ENCODE assay signal across 1 cellular context in the genomic region with DNA sequence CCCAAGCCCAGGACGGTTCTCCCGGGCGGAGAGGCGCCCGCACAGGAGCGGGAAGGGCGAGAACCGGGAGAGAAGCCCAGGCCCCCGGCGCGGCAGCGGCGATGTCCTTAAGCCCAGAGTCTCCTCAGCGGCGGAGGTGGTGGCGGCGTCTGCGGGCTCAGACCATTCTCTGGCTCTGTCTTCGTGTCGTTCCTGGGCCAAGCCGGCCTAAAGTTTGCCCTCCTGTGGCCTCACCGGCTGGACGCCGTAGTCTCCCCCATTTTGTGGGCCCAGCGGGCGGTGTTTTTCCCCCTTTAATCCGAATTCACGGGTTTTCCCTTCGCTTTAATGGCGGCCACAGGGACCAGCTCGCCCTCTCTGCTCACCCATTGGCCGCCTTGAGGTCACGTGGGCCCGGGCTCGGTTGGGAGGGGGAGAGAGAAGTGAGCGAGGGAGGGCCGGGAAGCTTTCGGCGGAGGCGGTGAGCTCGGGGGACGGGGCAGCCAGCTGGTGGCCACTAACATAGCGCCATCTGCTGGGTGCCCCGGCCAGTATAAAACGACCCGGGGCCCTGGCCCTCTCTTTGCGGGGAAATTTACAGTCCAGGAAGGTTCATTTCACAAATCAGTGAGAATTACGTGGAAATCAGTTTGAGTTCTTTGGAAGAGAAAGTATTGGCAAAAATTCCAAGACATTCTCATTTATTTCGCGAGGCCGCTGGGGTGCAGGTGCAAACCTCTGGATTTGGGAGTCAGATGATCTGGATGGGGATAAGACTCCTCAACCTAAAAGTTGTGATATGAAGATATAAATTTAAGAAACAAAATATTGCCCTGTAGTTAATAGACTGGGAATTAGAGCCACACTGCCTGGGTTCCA.
TF ChIP-seq lines count a peak whose summit lies in the region.

No MANE protein-coding gene starts in this region.

TF ChIP-seq in HepG2, 621 proteins besides CTCF, POLR2A, EP300 and RAD21 (continued from another document and continues in another):
- TF ChIP-seq, protein P1, sequence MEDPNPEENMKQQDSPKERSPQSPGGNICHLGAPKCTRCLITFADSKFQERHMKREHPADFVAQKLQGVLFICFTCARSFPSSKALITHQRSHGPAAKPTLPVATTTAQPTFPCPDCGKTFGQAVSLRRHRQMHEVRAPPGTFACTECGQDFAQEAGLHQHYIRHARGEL (CRISPR knock-in tag; IDR thresholded peaks at IDR 0.05) = 0 out of 2 replicates have a peak, but pooled peaks have one; percentile 13
- TF ChIP-seq GFI1 (CRISPR knock-in tag; IDR thresholded peaks at IDR 0.05; ENCODE audit: borderline replicate concordance) (no peak; the same call in 1 of the 2 replicates), ZFX (CRISPR knock-in tag; IDR thresholded peaks at IDR 0.05; ENCODE audit: low read depth) (peak; percentile 86), ZFYVE20 (CRISPR knock-in tag; IDR thresholded peaks at IDR 0.05; ENCODE audit: borderline replicate concordance, low read depth) (no peak), ZNF841 (CRISPR knock-in tag; IDR thresholded peaks at IDR 0.05; ENCODE audit: borderline replicate concordance) (no peak), PLRG1 (conservative IDR thresholded peaks at IDR 0.05) (no peak), ZFP1 (CRISPR knock-in tag; IDR thresholded peaks at IDR 0.05) (peak; percentile 39; the same call in 1 of the 2 replicates), ZNF496 (CRISPR knock-in tag; IDR thresholded peaks at IDR 0.05; ENCODE audit: insufficient replicate concordance) (no peak), ZNF567 (CRISPR knock-in tag; IDR thresholded peaks at IDR 0.05; ENCODE audit: borderline replicate concordance) (no peak; the same call in 1 of the 2 replicates), LCORL (IDR thresholded peaks at IDR 0.05) (no peak), LCORL (CRISPR knock-in tag; IDR thresholded peaks at IDR 0.05) (peak; percentile 91), CBX2 (IDR thresholded peaks at IDR 0.05; ENCODE audit: low read depth, low read length) (no peak), CBX2 (CRISPR knock-in tag; IDR thresholded peaks at IDR 0.05; ENCODE audit: low read depth) (no peak), ELF3 (CRISPR knock-in tag; IDR thresholded peaks at IDR 0.05) (peak; percentile 61; the same call in 1 of the 2 replicates), NFIB (CRISPR knock-in tag; IDR thresholded peaks at IDR 0.05; ENCODE audit: borderline replicate concordance) (no peak), TBX2 (CRISPR knock-in tag; IDR thresholded peaks at IDR 0.05; ENCODE audit: borderline replicate concordance) (peak; percentile 73), ZNF737 (CRISPR knock-in tag; IDR thresholded peaks at IDR 0.05; ENCODE audit: borderline replicate concordance) (no peak), PCBP1 (IDR thresholded peaks at IDR 0.05; ENCODE audit: borderline replicate concordance, low read depth, low read length) (0 out of 2 replicates have a peak, but pooled peaks have one; percentile 74), FOXK2 (IDR thresholded peaks at IDR 0.05) (no peak), SP1 (IDR thresholded peaks at IDR 0.05) (no peak), SP1 (CRISPR knock-in tag; IDR thresholded peaks at IDR 0.05) (peak; percentile 29; the same call in 1 of the 2 replicates), MYC (CRISPR knock-in tag; IDR thresholded peaks at IDR 0.05; ENCODE audit: borderline replicate concordance) (peak; percentile 55; the same call in 1 of the 2 replicates), ZKSCAN1 (IDR thresholded peaks at IDR 0.05; ENCODE audit: low read length) (no peak), PAWR (CRISPR knock-in tag; IDR thresholded peaks at IDR 0.05; ENCODE audit: borderline replicate concordance) (no peak; the same call in 1 of the 2 replicates), ZNF12 (CRISPR knock-in tag; IDR thresholded peaks at IDR 0.05) (no peak), ZNF543 (CRISPR knock-in tag; IDR thresholded peaks at IDR 0.05) (no peak; the same call in 1 of the 2 replicates), SCMH1 (CRISPR knock-in tag; IDR thresholded peaks at IDR 0.05; ENCODE audit: borderline replicate concordance) (no peak), JUND (CRISPR knock-in tag; IDR thresholded peaks at IDR 0.05) (no peak), NCOA5 (CRISPR knock-in tag; IDR thresholded peaks at IDR 0.05) (no peak), ASH2L (IDR thresholded peaks at IDR 0.05; ENCODE audit: insufficient read length, low read depth, low read length) (peak; percentile 89), SUZ12 (IDR thresholded peaks at IDR 0.05; ENCODE audit: low read depth, low read length) (no peak), ZNF644 (CRISPR knock-in tag; IDR thresholded peaks at IDR 0.05; ENCODE audit: low read depth) (peak; percentile 81; the same call in 1 of the 2 replicates), NR2F2 (IDR thresholded peaks at IDR 0.05; ENCODE audit: borderline replicate concordance, low read depth) (no peak), FOXA1 (IDR thresholded peaks at IDR 0.05) (no peak), FOXA1 (CRISPR knock-in tag; IDR thresholded peaks at IDR 0.05) (peak; percentile 14), ZNF501 (CRISPR knock-in tag; IDR thresholded peaks at IDR 0.05) (peak; percentile 83), ZNF839 (CRISPR knock-in tag; IDR thresholded peaks at IDR 0.05; ENCODE audit: borderline replicate concordance) (peak; percentile 88; the same call in 1 of the 2 replicates), SMARCC2 (IDR thresholded peaks at IDR 0.05) (0 out of 2 replicates have a peak, but pooled peaks have one; percentile 24), HNRNPL (IDR thresholded peaks at IDR 0.05; ENCODE audit: low read depth, low read length) (peak; percentile 73), MIER2 (CRISPR knock-in tag; IDR thresholded peaks at IDR 0.05) (no peak), ZMYM4 (CRISPR knock-in tag; IDR thresholded peaks at IDR 0.05) (peak; percentile 97), PAF1 (CRISPR knock-in tag; IDR thresholded peaks at IDR 0.05) (no peak), CCDC6 (CRISPR knock-in tag; IDR thresholded peaks at IDR 0.05) (no peak), HDAC6 (IDR thresholded peaks at IDR 0.05; ENCODE audit: low read depth, low read length) (no peak), ZNF749 (CRISPR knock-in tag; IDR thresholded peaks at IDR 0.05; ENCODE audit: borderline replicate concordance) (no peak), FOXM1 (CRISPR knock-in tag; IDR thresholded peaks at IDR 0.05) (no peak), ZNF33A (CRISPR knock-in tag; IDR thresholded peaks at IDR 0.05; ENCODE audit: borderline replicate concordance) (no peak), ZNF33B (CRISPR knock-in tag; IDR thresholded peaks at IDR 0.05) (peak; percentile 82; the same call in 1 of the 2 replicates), TBX3 (IDR thresholded peaks at IDR 0.05; ENCODE audit: borderline replicate concordance) (no peak), ZNF547 (CRISPR knock-in tag; IDR thresholded peaks at IDR 0.05) (no peak), IRX3 (CRISPR knock-in tag; IDR thresholded peaks at IDR 0.05; ENCODE audit: borderline replicate concordance, low read depth) (peak; percentile 78; the same call in 1 of the 2 replicates), KAT7 (CRISPR knock-in tag; IDR thresholded peaks at IDR 0.05; ENCODE audit: borderline replicate concordance) (peak; percentile 37; the same call in 1 of the 2 replicates)
- TF ChIP-seq, protein P2, sequence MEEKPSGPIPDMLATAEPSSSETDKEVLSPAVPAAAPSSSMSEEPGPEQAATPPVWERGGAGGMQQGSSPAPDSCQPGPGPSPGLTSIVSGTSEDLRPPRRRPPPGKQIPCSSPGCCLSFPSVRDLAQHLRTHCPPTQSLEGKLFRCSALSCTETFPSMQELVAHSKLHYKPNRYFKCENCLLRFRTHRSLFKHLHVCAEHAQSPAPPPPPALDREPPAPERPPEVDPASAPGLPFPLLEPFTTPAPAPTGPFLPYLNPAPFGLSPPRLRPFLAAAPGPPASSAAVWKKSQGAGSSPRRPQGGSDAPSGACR (CRISPR knock-in tag; IDR thresholded peaks at IDR 0.05) = no peak; the same call in 1 of the 2 replicates
- TF ChIP-seq, protein P3, sequence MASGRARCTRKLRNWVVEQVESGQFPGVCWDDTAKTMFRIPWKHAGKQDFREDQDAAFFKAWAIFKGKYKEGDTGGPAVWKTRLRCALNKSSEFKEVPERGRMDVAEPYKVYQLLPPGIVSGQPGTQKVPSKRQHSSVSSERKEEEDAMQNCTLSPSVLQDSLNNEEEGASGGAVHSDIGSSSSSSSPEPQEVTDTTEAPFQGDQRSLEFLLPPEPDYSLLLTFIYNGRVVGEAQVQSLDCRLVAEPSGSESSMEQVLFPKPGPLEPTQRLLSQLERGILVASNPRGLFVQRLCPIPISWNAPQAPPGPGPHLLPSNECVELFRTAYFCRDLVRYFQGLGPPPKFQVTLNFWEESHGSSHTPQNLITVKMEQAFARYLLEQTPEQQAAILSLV (CRISPR knock-in tag; IDR thresholded peaks at IDR 0.05; ENCODE audit: borderline replicate concordance) = 0 out of 2 replicates have a peak, but pooled peaks have one; percentile 58
- TF ChIP-seq, protein P4, sequence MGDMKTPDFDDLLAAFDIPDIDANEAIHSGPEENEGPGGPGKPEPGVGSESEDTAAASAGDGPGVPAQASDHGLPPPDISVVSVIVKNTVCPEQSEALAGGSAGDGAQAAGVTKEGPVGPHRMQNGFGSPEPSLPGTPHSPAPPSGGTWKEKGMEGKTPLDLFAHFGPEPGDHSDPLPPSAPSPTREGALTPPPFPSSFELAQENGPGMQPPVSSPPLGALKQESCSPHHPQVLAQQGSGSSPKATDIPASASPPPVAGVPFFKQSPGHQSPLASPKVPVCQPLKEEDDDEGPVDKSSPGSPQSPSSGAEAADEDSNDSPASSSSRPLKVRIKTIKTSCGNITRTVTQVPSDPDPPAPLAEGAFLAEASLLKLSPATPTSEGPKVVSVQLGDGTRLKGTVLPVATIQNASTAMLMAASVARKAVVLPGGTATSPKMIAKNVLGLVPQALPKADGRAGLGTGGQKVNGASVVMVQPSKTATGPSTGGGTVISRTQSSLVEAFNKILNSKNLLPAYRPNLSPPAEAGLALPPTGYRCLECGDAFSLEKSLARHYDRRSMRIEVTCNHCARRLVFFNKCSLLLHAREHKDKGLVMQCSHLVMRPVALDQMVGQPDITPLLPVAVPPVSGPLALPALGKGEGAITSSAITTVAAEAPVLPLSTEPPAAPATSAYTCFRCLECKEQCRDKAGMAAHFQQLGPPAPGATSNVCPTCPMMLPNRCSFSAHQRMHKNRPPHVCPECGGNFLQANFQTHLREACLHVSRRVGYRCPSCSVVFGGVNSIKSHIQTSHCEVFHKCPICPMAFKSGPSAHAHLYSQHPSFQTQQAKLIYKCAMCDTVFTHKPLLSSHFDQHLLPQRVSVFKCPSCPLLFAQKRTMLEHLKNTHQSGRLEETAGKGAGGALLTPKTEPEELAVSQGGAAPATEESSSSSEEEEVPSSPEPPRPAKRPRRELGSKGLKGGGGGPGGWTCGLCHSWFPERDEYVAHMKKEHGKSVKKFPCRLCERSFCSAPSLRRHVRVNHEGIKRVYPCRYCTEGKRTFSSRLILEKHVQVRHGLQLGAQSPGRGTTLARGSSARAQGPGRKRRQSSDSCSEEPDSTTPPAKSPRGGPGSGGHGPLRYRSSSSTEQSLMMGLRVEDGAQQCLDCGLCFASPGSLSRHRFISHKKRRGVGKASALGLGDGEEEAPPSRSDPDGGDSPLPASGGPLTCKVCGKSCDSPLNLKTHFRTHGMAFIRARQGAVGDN (CRISPR knock-in tag; IDR thresholded peaks at IDR 0.05) = peak; percentile 82
- TF ChIP-seq, protein P5, sequence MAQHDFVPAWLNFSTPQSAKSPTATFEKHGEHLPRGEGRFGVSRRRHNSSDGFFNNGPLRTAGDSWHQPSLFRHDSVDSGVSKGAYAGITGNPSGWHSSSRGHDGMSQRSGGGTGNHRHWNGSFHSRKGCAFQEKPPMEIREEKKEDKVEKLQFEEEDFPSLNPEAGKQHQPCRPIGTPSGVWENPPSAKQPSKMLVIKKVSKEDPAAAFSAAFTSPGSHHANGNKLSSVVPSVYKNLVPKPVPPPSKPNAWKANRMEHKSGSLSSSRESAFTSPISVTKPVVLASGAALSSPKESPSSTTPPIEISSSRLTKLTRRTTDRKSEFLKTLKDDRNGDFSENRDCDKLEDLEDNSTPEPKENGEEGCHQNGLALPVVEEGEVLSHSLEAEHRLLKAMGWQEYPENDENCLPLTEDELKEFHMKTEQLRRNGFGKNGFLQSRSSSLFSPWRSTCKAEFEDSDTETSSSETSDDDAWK (CRISPR knock-in tag; IDR thresholded peaks at IDR 0.05) = no peak
- TF ChIP-seq, protein P6, sequence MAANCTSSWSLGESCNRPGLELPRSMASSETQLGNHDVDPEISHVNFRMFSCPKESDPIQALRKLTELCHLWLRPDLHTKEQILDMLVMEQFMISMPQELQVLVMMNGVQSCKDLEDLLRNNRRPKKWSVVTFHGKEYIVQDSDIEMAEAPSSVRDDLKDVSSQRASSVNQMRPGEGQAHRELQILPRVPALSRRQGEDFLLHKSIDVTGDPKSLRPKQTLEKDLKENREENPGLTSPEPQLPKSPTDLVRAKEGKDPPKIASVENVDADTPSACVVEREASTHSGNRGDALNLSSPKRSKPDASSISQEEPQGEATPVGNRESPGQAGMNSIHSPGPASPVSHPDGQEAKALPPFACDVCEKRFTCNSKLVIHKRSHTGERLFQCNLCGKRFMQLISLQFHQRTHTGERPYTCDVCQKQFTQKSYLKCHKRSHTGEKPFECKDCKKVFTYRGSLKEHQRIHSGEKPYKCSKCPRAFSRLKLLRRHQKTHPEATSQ (CRISPR knock-in tag; IDR thresholded peaks at IDR 0.05; ENCODE audit: borderline replicate concordance) = no peak; the same call in 1 of the 2 replicates
- TF ChIP-seq, protein P7, sequence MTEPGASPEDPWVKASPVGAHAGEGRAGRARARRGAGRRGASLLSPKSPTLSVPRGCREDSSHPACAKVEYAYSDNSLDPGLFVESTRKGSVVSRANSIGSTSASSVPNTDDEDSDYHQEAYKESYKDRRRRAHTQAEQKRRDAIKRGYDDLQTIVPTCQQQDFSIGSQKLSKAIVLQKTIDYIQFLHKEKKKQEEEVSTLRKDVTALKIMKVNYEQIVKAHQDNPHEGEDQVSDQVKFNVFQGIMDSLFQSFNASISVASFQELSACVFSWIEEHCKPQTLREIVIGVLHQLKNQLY (CRISPR knock-in tag; IDR thresholded peaks at IDR 0.05) = peak; percentile 62; the same call in 1 of the 2 replicates
- TF ChIP-seq, protein P8, sequence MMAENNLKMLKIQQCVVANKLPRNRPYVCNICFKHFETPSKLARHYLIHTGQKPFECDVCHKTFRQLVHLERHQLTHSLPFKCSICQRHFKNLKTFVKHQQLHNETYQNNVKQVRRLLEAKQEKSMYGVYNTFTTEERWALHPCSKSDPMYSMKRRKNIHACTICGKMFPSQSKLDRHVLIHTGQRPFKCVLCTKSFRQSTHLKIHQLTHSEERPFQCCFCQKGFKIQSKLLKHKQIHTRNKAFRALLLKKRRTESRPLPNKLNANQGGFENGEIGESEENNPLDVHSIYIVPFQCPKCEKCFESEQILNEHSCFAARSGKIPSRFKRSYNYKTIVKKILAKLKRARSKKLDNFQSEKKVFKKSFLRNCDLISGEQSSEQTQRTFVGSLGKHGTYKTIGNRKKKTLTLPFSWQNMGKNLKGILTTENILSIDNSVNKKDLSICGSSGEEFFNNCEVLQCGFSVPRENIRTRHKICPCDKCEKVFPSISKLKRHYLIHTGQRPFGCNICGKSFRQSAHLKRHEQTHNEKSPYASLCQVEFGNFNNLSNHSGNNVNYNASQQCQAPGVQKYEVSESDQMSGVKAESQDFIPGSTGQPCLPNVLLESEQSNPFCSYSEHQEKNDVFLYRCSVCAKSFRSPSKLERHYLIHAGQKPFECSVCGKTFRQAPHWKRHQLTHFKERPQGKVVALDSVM (CRISPR knock-in tag; IDR thresholded peaks at IDR 0.05) = no peak
